ENCODE assay signal across 1 cellular context in the genomic region with DNA sequence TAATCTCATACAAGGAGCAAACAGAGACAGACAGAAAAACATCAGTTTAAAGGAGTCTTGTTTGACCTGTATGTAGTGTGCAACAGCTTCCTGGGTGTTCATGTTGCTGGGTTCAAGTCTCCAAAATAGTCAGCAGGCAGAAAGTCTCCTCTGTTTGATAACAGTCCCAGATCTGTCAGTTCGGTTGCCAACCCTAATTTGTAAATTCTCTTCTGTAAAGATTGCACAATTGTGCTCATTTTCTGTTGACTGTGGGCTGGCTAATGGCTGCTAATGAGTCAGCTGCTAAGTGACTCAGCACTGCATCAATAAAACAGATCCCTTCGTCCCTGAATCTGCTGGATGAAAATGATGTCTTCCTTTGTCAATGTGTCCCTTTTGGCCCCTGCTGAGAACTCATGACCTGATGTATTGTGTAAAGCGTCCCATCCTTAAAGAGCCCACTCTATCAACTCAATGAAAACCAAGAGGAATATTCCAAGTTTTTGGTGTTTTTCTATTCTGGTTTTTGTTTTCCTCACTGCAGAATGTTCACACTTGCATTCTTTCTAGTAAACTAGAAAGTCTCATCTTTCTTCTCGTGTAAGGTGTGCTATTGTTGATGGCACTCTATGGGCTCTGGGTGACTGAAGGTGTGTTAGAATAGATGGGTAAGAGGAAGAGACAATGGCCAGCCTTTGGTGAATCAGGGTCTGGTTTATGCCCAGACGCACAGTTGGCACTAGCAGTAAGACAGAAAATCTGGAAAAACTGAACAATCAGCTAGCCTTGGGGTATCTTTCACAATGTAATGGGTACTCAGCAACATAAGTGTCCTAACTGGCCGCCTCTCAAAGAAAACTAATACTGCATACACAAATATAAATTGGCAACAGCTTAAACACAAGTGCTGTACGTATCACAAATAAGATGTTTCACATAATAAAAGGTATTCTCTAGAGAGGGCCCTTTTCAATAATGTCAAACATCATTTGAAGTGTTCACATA.
TF ChIP-seq lines count a peak whose summit lies in the region.

No MANE protein-coding gene starts in this region.

TF ChIP-seq in WTC11, 78 proteins besides CTCF, POLR2A, EP300 and RAD21 (continued from another document):
- TF ChIP-seq, protein P1, sequence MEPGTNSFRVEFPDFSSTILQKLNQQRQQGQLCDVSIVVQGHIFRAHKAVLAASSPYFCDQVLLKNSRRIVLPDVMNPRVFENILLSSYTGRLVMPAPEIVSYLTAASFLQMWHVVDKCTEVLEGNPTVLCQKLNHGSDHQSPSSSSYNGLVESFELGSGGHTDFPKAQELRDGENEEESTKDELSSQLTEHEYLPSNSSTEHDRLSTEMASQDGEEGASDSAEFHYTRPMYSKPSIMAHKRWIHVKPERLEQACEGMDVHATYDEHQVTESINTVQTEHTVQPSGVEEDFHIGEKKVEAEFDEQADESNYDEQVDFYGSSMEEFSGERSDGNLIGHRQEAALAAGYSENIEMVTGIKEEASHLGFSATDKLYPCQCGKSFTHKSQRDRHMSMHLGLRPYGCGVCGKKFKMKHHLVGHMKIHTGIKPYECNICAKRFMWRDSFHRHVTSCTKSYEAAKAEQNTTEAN (CRISPR knock-in tag; IDR thresholded peaks at IDR 0.05) = no peak
- TF ChIP-seq, protein P2, sequence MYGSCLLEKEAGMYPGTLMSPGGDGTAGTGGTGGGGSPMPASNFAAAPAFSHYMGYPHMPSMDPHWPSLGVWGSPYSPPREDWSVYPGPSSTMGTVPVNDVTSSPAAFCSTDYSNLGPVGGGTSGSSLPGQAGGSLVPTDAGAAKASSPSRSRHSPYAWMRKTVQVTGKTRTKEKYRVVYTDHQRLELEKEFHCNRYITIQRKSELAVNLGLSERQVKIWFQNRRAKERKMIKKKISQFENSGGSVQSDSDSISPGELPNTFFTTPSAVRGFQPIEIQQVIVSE (CRISPR knock-in tag; IDR thresholded peaks at IDR 0.05; ENCODE audit: borderline replicate concordance) = no peak
- TF ChIP-seq TP53 (CRISPR knock-in tag; IDR thresholded peaks at IDR 0.05) = no peak
- TF ChIP-seq ESRRA (CRISPR knock-in tag; IDR thresholded peaks at IDR 0.05; ENCODE audit: borderline replicate concordance) = no peak
- TF ChIP-seq, protein P3, sequence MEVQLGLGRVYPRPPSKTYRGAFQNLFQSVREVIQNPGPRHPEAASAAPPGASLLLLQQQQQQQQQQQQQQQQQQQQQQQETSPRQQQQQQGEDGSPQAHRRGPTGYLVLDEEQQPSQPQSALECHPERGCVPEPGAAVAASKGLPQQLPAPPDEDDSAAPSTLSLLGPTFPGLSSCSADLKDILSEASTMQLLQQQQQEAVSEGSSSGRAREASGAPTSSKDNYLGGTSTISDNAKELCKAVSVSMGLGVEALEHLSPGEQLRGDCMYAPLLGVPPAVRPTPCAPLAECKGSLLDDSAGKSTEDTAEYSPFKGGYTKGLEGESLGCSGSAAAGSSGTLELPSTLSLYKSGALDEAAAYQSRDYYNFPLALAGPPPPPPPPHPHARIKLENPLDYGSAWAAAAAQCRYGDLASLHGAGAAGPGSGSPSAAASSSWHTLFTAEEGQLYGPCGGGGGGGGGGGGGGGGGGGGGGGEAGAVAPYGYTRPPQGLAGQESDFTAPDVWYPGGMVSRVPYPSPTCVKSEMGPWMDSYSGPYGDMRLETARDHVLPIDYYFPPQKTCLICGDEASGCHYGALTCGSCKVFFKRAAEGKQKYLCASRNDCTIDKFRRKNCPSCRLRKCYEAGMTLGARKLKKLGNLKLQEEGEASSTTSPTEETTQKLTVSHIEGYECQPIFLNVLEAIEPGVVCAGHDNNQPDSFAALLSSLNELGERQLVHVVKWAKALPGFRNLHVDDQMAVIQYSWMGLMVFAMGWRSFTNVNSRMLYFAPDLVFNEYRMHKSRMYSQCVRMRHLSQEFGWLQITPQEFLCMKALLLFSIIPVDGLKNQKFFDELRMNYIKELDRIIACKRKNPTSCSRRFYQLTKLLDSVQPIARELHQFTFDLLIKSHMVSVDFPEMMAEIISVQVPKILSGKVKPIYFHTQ (CRISPR knock-in tag; IDR thresholded peaks at IDR 0.05) = no peak
